In the genomic region with DNA sequence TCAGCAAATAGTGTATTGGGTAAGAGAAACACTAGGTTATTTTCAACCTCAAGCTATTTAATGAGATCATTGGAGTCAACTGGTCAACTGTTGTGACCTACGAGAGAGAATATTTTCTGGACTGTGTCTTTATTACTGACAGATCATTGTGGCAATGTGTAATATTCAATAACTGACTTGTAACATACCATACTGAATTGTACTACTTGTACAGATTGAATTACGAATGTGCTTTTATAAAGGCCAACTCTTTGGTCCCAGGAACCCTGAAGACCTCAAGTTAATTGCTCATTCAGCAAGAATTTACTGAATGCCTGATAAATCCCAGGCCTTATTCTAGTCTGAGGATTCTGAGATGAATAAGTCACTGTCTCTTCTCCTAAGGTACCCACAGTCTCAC, we compare ENCODE assay signal across 1 cellular context.
TF ChIP-seq lines count a peak whose summit lies in the region.

No MANE protein-coding gene starts in this region.

TF ChIP-seq in SK-N-SH, 30 proteins besides CTCF, POLR2A, EP300 and RAD21 (continued from another document):
- no peak for TF ChIP-seq SIN3A (IDR thresholded peaks at IDR 0.05; ENCODE audit: borderline replicate concordance, low read depth, low read length)
- TF ChIP-seq GABPA (IDR thresholded peaks at IDR 0.05; ENCODE audit: low read depth) = peak; percentile 18; the same call in 1 of the 2 replicates
- TF ChIP-seq, protein P1, sequence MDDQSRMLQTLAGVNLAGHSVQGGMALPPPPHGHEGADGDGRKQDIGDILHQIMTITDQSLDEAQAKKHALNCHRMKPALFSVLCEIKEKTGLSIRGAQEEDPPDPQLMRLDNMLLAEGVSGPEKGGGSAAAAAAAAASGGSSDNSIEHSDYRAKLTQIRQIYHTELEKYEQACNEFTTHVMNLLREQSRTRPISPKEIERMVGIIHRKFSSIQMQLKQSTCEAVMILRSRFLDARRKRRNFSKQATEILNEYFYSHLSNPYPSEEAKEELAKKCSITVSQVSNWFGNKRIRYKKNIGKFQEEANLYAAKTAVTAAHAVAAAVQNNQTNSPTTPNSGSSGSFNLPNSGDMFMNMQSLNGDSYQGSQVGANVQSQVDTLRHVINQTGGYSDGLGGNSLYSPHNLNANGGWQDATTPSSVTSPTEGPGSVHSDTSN (IDR thresholded peaks at IDR 0.05) = peak; percentile 80
- no peak for TF ChIP-seq TAF1 (IDR thresholded peaks at IDR 0.05; ENCODE audit: borderline replicate concordance, low read depth, low read length)
- no peak for TF ChIP-seq ELF1 (IDR thresholded peaks at IDR 0.05)
- peak; percentile 62 for TF ChIP-seq FOSL2 (IDR thresholded peaks at IDR 0.05; ENCODE audit: borderline replicate concordance, low read depth)
- TF ChIP-seq RCOR1 (IDR thresholded peaks at IDR 0.05; ENCODE audit: low read length) = no peak
